Comparison of ENCODE assay signal across 8 cellular contexts in the genomic region with DNA sequence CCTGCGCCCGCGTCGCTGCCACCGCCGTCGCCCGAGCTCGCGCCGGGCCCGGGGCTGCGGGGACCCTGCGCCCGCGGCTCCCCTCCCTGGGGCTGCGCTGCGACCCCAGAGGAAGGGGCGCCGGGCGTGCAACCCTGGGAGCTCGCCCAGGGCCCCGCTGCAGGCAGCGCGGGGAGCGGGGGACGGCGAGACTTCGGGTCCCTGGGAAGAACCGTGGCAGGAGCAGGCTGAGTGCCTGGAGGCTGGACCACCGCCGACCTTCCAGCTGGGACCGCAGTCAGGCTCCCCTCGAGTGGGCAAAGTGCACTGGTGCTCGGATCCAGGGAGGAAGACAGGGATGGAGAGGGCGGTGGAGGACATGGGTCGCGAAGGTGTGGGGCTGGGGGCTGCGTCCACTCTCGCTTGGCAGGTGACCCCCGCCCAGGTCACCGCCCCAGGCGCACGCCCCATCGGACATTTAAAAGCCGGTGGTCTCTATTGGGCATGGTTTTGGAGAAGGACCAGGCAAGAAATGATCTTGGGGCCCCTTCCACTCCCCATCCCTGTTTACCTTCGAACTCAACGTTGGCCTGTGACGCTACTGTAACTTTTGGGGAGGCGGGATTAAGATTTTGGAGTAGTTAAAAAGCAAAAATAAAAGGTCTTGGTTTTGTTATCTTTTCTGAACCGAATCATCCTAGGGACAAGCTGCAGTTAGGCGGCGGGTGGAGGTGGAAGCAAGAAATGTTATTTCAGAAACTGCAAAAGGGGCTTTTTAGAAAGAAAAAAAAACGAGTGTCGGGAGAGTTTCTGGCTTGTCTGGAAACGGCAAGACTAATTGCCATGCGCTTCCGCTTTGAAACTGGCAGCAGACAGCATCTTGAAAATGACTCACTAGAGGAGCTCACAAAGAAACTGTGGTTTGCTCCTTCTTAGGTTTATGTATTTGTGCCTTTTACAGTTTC. TPM values are rescaled to one million over a fixed set of nuclear protein-coding genes. Genes with fewer than 3 reads are reported as not detected.
DNase-seq lines count a peak whose midpoint lies in the region; TF ChIP-seq lines count a peak whose summit lies in the region.

No MANE protein-coding gene starts in this region.

- H3K27ac ChIP-seq in layer of hippocampus (ENCODE audit: low read depth, low read length): peak overlapping the region; percentile 62

- no peaks in the 10 kb centered on the region for H3K36me3 ChIP-seq in H7 (replicated peaks; ENCODE audit: control insufficient read depth, insufficient read depth, low read length)

- H3K27me3 ChIP-seq in H7 (ENCODE audit: control insufficient read depth, insufficient read depth, low read length) (no peaks in the 10 kb centered on the region), layer of hippocampus (ENCODE audit: control insufficient read depth, insufficient read depth, low read length) (no peaks in the 10 kb centered on the region)

- no peak for TF ChIP-seq CTCF in GM10266 (IDR thresholded peaks at IDR 0.05; ENCODE audit: control insufficient read depth, insufficient read depth, low read depth, missing control alignments)

- DNase-seq in GM10266 (ENCODE audit: extremely low spot score): peak; percentile 85
- DNase-seq in H7: peak; percentile 75
- peak; percentile 82 for DNase-seq in LHCN-M2 (ENCODE audit: low read depth)
- peak; percentile 49 for DNase-seq in activated CD4-positive, CD25-positive, alpha-beta regulatory T cell treated with anti-CD3 and anti-CD28 coated beads, Interleukin-2, amount 50 U/mL, for 16 hours (ENCODE audit: low read depth, low spot score)
- DNase-seq in cerebellum (ENCODE audit: low spot score): peak; percentile 49
- DNase-seq in stimulated activated CD4-positive, alpha-beta T cell treated with anti-CD3 and anti-CD28 coated beads, Interleukin-2, amount 100 ng/mL, for 4 hours (ENCODE audit: low read depth): peak; percentile 72
- DNase-seq in COR-L47 (lab: John Stamatoyannopoulos, UW): no peak

- H3K4me3 ChIP-seq in H7 (ENCODE audit: insufficient read depth, low read depth, low read length): peak overlapping the region; percentile 85

RNA-seq across cellular contexts. Expression of gene ELK3, which starts 1.0 kb away (rescaled TPM):
- 23.8 and 27.6 TPM in 2 replicates for total RNA-seq in H7 (2014; rRNA removed; shearing (Covaris generic))
- total RNA-seq in LHCN-M2 (2014; rRNA removed) (90.2 and 105 TPM in 2 replicates), cerebellum (6.5 TPM)
- 30.2 TPM for polyA plus RNA-seq in LHCN-M2 (2012)
